9 cellular contexts compared by ENCODE assay signal in genomic region chr7:48875300-48875916, GRCh38. TPM values are rescaled to one million over a fixed set of nuclear protein-coding genes. Genes with fewer than 3 reads are reported as not detected.
DNase-seq lines count a peak whose midpoint lies in the region; ATAC-seq, FAIRE-seq and TF ChIP-seq lines count a peak whose summit lies in the region.
"Had no signal": no experiment of that assay in that cellular context is flagged by ENCODE, and none has a peak within 500 bp of the region (broad histone marks: within the 10 kb centered on the region; RNA-seq: fewer than 3 reads in every experiment).

No MANE protein-coding gene starts in this region.

- H3K36me3 ChIP-seq in lung (ENCODE audit: control insufficient read depth in 2 of 2, insufficient read depth in 2 of 2, low read length in 2 of 2), result no peaks in the 10 kb centered on the region
- H3K36me3 ChIP-seq in sigmoid colon, result no peaks in the 10 kb centered on the region
- H3K36me3 ChIP-seq in stomach, result no peaks in the 10 kb centered on the region

- POLR2A ChIA-PET in CD4-positive, alpha-beta T cell (lab: Charles Lee), result no interaction called here

- H3K9me3 ChIP-seq in lung (ENCODE audit: control insufficient read depth in 2 of 2, insufficient read depth in 1 of 2, low read length in 1 of 2), result no peaks in the 10 kb centered on the region
- no peaks in the 10 kb centered on the region for H3K9me3 ChIP-seq in sigmoid colon
- H3K9me3 ChIP-seq in CD4-positive, alpha-beta T cell (ENCODE audit: control insufficient read depth, low read length), result no peaks in the 10 kb centered on the region
- no peaks in the 10 kb centered on the region for H3K9me3 ChIP-seq in stomach

- TF ChIP-seq EP300 in sigmoid colon (IDR thresholded peaks at IDR 0.05) (no peak), stomach (IDR thresholded peaks at IDR 0.05) (no peak)

- no peaks in the 10 kb centered on the region for H3K9me3 Mint-ChIP-seq in brain
- H3K9me3 Mint-ChIP-seq in CD4-positive, alpha-beta T cell, result no peaks in the 10 kb centered on the region

- H3K36me3 Mint-ChIP-seq in brain, result no peaks in the 10 kb centered on the region
- no peaks in the 10 kb centered on the region for H3K36me3 Mint-ChIP-seq in CD4-positive, alpha-beta T cell (ENCODE audit: low read depth)

- no peaks in the 10 kb centered on the region for H3K27me3 Mint-ChIP-seq in brain
- no peaks in the 10 kb centered on the region for H3K27me3 Mint-ChIP-seq in CD4-positive, alpha-beta T cell

- TF ChIP-seq CTCF in brain (conservative IDR thresholded peaks at IDR 0.05) (peak; percentile 67 to 74), lung (IDR thresholded peaks at IDR 0.05; ENCODE audit: control extremely low read depth, extremely low read depth) (peak; percentile 14), sigmoid colon (IDR thresholded peaks at IDR 0.05) (no peak), stomach (IDR thresholded peaks at IDR 0.05) (no peak)
- no peak for TF ChIP-seq CTCF in CD4-positive, alpha-beta T cell (IDR thresholded peaks at IDR 0.05)

- H3K4me1 Mint-ChIP-seq in brain, result no peaks in the 10 kb centered on the region
- no peaks in the 10 kb centered on the region for H3K4me1 Mint-ChIP-seq in CD4-positive, alpha-beta T cell (ENCODE audit: low read depth)

- ATAC-seq in lung (ENCODE audit: insufficient read depth, low FRiP score), result peak; percentile 62
- no peak for ATAC-seq in CD4-positive, alpha-beta T cell (ENCODE audit: poor library complexity)

- TF ChIP-seq POLR2A in sigmoid colon (IDR thresholded peaks at IDR 0.05) (no peak), stomach (IDR thresholded peaks at IDR 0.05) (no peak)

- intact Hi-C loops in sigmoid colon (cut with DNase I), result no loop called here
- intact Hi-C loops in CD4-positive, alpha-beta T cell (cut with DNase I, micrococcal nuclease), result no loop called here
- intact Hi-C loops in stomach (cut with DNase I; ENCODE audit: low total_unique reads), result no loop called here

- WGBS in lung, 2 donors, result 36 to 43% methylated on average over 12 of the region's 12 CpGs
- 37 to 44% methylated on average over 12 of the region's 12 CpGs for WGBS in sigmoid colon, 2 donors
- 35 to 39% (median 38%) methylated on average over 12 of the region's 12 CpGs for WGBS in stomach, 5 donors

- DNase-seq in G401 (ENCODE audit: low spot score), result peak; percentile 80
- peak; percentile 61 for DNase-seq in NCI-H1105 treated with DMSO at 0.1 percent for 48 hours (lab: John Stamatoyannopoulos, UW)
- DNase-seq in lung (ENCODE audit: low spot score), result no peak
- no peak for DNase-seq in sigmoid colon
- no peak for DNase-seq in HTR-8/SVneo (ENCODE audit: insufficient read length, low spot score)
- no peak for DNase-seq in CD4-positive, alpha-beta T cell
- DNase-seq in stomach, result no peak

- in situ Hi-C loops in G401 (cut with HindIII; ENCODE audit: low sequenced_read_pairs), result no loop called here

- H3K4me3 Mint-ChIP-seq in brain, result no peak overlapping the region
- no peak overlapping the region for H3K4me3 Mint-ChIP-seq in CD4-positive, alpha-beta T cell

- no peaks in the 10 kb centered on the region for H3K27me3 ChIP-seq in lung (ENCODE audit: control insufficient read depth, insufficient read depth)
- H3K27me3 ChIP-seq in sigmoid colon, result no peaks in the 10 kb centered on the region
- no peaks in the 10 kb centered on the region for H3K27me3 ChIP-seq in CD4-positive, alpha-beta T cell (ENCODE audit: control insufficient read depth, insufficient read depth, low read length)
- H3K27me3 ChIP-seq in stomach, result no peaks in the 10 kb centered on the region

- CTCF ChIA-PET in CD4-positive, alpha-beta T cell (lab: Charles Lee), result no interaction called here

- FAIRE-seq in HTR-8/SVneo (lab: Jason Lieb, UNC), result no peak

- H3K4me3 ChIP-seq in lung, result no peak overlapping the region
- no peak overlapping the region for H3K4me3 ChIP-seq in sigmoid colon
- no peak overlapping the region for H3K4me3 ChIP-seq in stomach

- H3K4me1 ChIP-seq in lung (ENCODE audit: control insufficient read depth in 2 of 2, insufficient read depth in 2 of 2, low read length in 2 of 2) (no peaks in the 10 kb centered on the region), sigmoid colon (no peaks in the 10 kb centered on the region), stomach (no peaks in the 10 kb centered on the region)

- no peak overlapping the region for H3K27ac Mint-ChIP-seq in brain
- H3K27ac Mint-ChIP-seq in CD4-positive, alpha-beta T cell, result no peak overlapping the region

- no peak overlapping the region for H3K27ac ChIP-seq in lung (ENCODE audit: low read depth in 1 of 2, low read length in 1 of 2)
- no peak overlapping the region for H3K27ac ChIP-seq in sigmoid colon
- no peak overlapping the region for H3K27ac ChIP-seq in CD4-positive, alpha-beta T cell (ENCODE audit: low read depth, low read length)
- no peak overlapping the region for H3K27ac ChIP-seq in stomach
- H3K27ac ChIP-seq: epithelial cell of prostate had no signal

RNA-seq across cellular contexts. Expression of gene CDC14C, which starts 48.9 kb away (rescaled TPM):
- 0.12 TPM in 1 of 2 replicates, not detected in the other for total RNA-seq in G401 (2014; rRNA removed; shearing (Covaris generic))
- polyA plus RNA-seq in brain (ENCODE audit: insufficient read depth, low read depth, low replicate concordance) (not detected), lung (not detected), sigmoid colon (not detected), stomach (not detected)
- total RNA-seq in lung (not detected), sigmoid colon (not detected), stomach (not detected)
- not detected for total RNA-seq in CD4-positive, alpha-beta T cell

Comparison
In these comparisons a context has a peak if more than half of its experiments do, and no peak if none do; other contexts are left out.
1. DNase-seq: peak in G401 (single experiment) and NCI-H1105 treated with DMSO at 0.1 percent for 48 hours (single experiment); none in lung (single experiment), sigmoid colon (single experiment), HTR-8/SVneo (single experiment), CD4-positive, alpha-beta T cell (0 of 10) and stomach (single experiment).
2. CTCF ChIP-seq: peak in brain (2 of 2) and lung (single experiment); none in sigmoid colon (0 of 4), CD4-positive, alpha-beta T cell (single experiment) and stomach (0 of 7).